Comparison of ENCODE assay signal across 9 cellular contexts in genomic region chr16:74862743-74863244, GRCh38.
DNase-seq lines count a peak whose midpoint lies in the region; ATAC-seq and TF ChIP-seq lines count a peak whose summit lies in the region.
"Had no signal": no experiment of that assay in that cellular context is flagged by ENCODE, and none has a peak within 500 bp of the region (broad histone marks: within the 10 kb centered on the region; RNA-seq: fewer than 3 reads in every experiment).

No MANE protein-coding gene starts in this region.

- H3K4me1 ChIP-seq in vagina, result peaks cover 11% of the 10 kb centered on the region

- H3K4me3 Mint-ChIP-seq in MCF 10A (ENCODE audit: unreplicated experiment), result no peak overlapping the region

- CTCF ChIA-PET in GM10248 (lab: Yijun Ruan, JAX) (interaction anchor here (0.6 to 4.6 kb wide), 67 partner anchors 8 to 602 kb away, joined by 3 to 121 read pairs (median 5); partner anchors contain the start of genes FA2H, MLKL and TMEM170A), MCF 10A (lab: Yijun Ruan, JAX) (interaction anchor here (0.5 to 8.6 kb wide), 83 partner anchors 8 to 1707 kb away, joined by 3 to 304 read pairs (median 5); partner anchors contain the start of genes FA2H and MLKL)

- intact Hi-C loops in MCF 10A (cut with micrococcal nuclease), result loop anchor here (1.0 to 10.0 kb wide), 4 partner anchors 49 to 558 kb away; no protein-coding TSS in a partner anchor
- intact Hi-C loops in vagina (cut with DNase I), result loop anchor here (10.0 kb wide), 1 partner anchor 158 kb away; the partner anchor contains the start of gene MLKL

- H3K27me3 Mint-ChIP-seq in MCF 10A (ENCODE audit: insufficient read depth, unreplicated experiment), result no peaks in the 10 kb centered on the region

- H3K4me3 ChIP-seq in vagina, result no peak overlapping the region

- no peaks in the 10 kb centered on the region for H3K36me3 ChIP-seq in vagina

- POLR2A ChIA-PET in GM10248 (lab: Yijun Ruan, JAX), result interaction anchor here (0.6 kb wide), 1 partner anchor 51 kb away, joined by 4 read pairs; no protein-coding TSS in a partner anchor
- POLR2A ChIA-PET in MCF 10A (lab: Yijun Ruan, JAX), result interaction anchor here (0.8 to 2.6 kb wide), 10 partner anchors 15 to 196 kb away, joined by 3 to 15 read pairs (median 6); partner anchors contain the start of genes MLKL and RFWD3

- H3K36me3 Mint-ChIP-seq in MCF 10A (ENCODE audit: insufficient read depth, unreplicated experiment), result no peaks in the 10 kb centered on the region

- peak; percentile 56 for ATAC-seq in HG02973 (IDR thresholded peaks at IDR 0.05; ENCODE audit: unreplicated experiment)
- ATAC-seq in left lobe of liver, result peak; percentile 96
- no peak for ATAC-seq in GM19455 (IDR thresholded peaks at IDR 0.05; ENCODE audit: unreplicated experiment)

- TF ChIP-seq POLR2A in vagina (IDR thresholded peaks at IDR 0.05), result no peak

- no peaks in the 10 kb centered on the region for H3K9me3 Mint-ChIP-seq in MCF 10A (ENCODE audit: unreplicated experiment)
- H3K9me3 Mint-ChIP-seq: IgD-negative memory B cell had no signal

- no peak overlapping the region for H3K27ac ChIP-seq in vagina

- peak; percentile 57 for DNase-seq in AG20443 (ENCODE audit: low spot score)
- DNase-seq in GM10248 (ENCODE audit: extremely low spot score), result peak; percentile 79
- peak; percentile 6 for DNase-seq in NCI-H510A (lab: John Stamatoyannopoulos, UW)
- DNase-seq in MCF 10A (ENCODE audit: unreplicated experiment), result peak; percentile 68
- DNase-seq in left lobe of liver (ENCODE audit: low spot score), result no peak
- no peak for DNase-seq in vagina (ENCODE audit: extremely low spot score in 2 of 2)

- BruUV-seq in MCF 10A (replicated peaks; lab: Mats Ljungman, UMichigan), result no TSS peak

- no peaks in the 10 kb centered on the region for H3K9me3 ChIP-seq in vagina

- peaks cover 7% of the 10 kb centered on the region for H3K4me1 Mint-ChIP-seq in MCF 10A (ENCODE audit: insufficient read depth, unreplicated experiment)

- TF ChIP-seq CTCF in GM10248 (IDR thresholded peaks at IDR 0.05; ENCODE audit: control extremely low read depth, extremely low read depth, low read depth, missing control alignments), result peak; percentile 62
- TF ChIP-seq CTCF in MCF 10A (IDR thresholded peaks at IDR 0.05; ENCODE audit: unreplicated experiment), result peak; percentile 92
- peak; percentile 66 to 76 (median 66) for TF ChIP-seq CTCF in vagina (IDR thresholded peaks at IDR 0.05)

- H3K27me3 ChIP-seq in vagina, result no peaks in the 10 kb centered on the region

- no peak overlapping the region for H3K27ac Mint-ChIP-seq in MCF 10A (ENCODE audit: low read depth, unreplicated experiment)
- H3K27ac Mint-ChIP-seq: IgD-negative memory B cell had no signal

Comparison
In these comparisons a context has a peak if more than half of its experiments do, and no peak if none do; other contexts are left out.
1. DNase-seq: peak in AG20443 (single experiment), GM10248 (single experiment), NCI-H510A (single experiment) and MCF 10A (single experiment); none in left lobe of liver (single experiment) and vagina (0 of 2).
2. Peak in every context shown above with its lines, with median percentiles within 50 percentile points of each other: CTCF ChIP-seq.